Comparison of ENCODE assay signal across 8 cellular contexts in genomic region chr18:3592864-3593263, GRCh38.
DNase-seq lines count a peak whose midpoint lies in the region; ATAC-seq and TF ChIP-seq lines count a peak whose summit lies in the region.

No MANE protein-coding gene starts in this region.

- intact Hi-C loops in cardiac septum (cut with DNase I) (loop anchor here (5.0 kb wide), 1 partner anchor 74 kb away; no protein-coding TSS in a partner anchor), upper lobe of right lung (cut with DNase I) (loop anchor here (10.0 kb wide), 1 partner anchor 72 kb away; no protein-coding TSS in a partner anchor)

- H3K27me3 ChIP-seq in cardiac muscle cell (no peaks in the 10 kb centered on the region), muscle layer of duodenum (ENCODE audit: low read depth, low read length) (no peaks in the 10 kb centered on the region), upper lobe of right lung (no peaks in the 10 kb centered on the region)

- H3K36me3 ChIP-seq in cardiac muscle cell (no peaks in the 10 kb centered on the region), muscle layer of duodenum (ENCODE audit: control insufficient read depth in 1 of 2, insufficient read depth in 2 of 2, low read length in 2 of 2) (peaks cover 0 to 8% of the 10 kb centered on the region in 2 donors), upper lobe of right lung (no peaks in the 10 kb centered on the region)

- TF ChIP-seq CTCF in cardiac muscle cell (IDR thresholded peaks at IDR 0.05; ENCODE audit: low read depth, low read length): no peak
- TF ChIP-seq CTCF in upper lobe of right lung (IDR thresholded peaks at IDR 0.05): no peak
- no peak for TF ChIP-seq CTCF in GM13976 (IDR thresholded peaks at IDR 0.05; ENCODE audit: borderline replicate concordance, control extremely low read depth, extremely low read depth, insufficient read depth, missing control alignments)

- H3K27ac ChIP-seq in cardiac muscle cell: peak overlapping the region; percentile 98
- peak overlapping the region; percentile 98 for H3K27ac ChIP-seq in caudate nucleus (ENCODE audit: low read depth, low read length)
- H3K27ac ChIP-seq in muscle layer of duodenum (ENCODE audit: low read length): peak overlapping the region; percentile 100
- H3K27ac ChIP-seq in upper lobe of right lung: peak overlapping the region; percentile 98

- DNase-seq in cardiac muscle cell (ENCODE audit: low read depth in 1 of 2, low spot score in 1 of 2) (no peak), cardiac septum (ENCODE audit: low spot score) (no peak), caudate nucleus (lab: John Stamatoyannopoulos, UW) (no peak), upper lobe of right lung (no peak), GM13976 (ENCODE audit: low spot score) (no peak)

- in situ Hi-C loops in GM13976 (cut with MboI; ENCODE audit: low sequenced_read_pairs, unreplicated experiment): loop anchor here (10.0 to 25.0 kb wide), 3 partner anchors 138 to 606 kb away; partner anchors contain the start of gene TGIF1

- H3K4me3 ChIP-seq in cardiac muscle cell (no peak overlapping the region), muscle layer of duodenum (ENCODE audit: low read depth in 1 of 2, low read length in 2 of 2) (peak overlapping the region in 1 of 2 donors; percentile 66), upper lobe of right lung (no peak overlapping the region)

- ATAC-seq in upper lobe of right lung (no peak), HG03135 (IDR thresholded peaks at IDR 0.05; ENCODE audit: unreplicated experiment) (no peak), GM21786 (IDR thresholded peaks at IDR 0.05; ENCODE audit: unreplicated experiment) (no peak)

- H3K4me1 ChIP-seq in cardiac muscle cell (ENCODE audit: low read depth): peaks cover 40% of the 10 kb centered on the region
- peaks cover 21 to 23% of the 10 kb centered on the region in 2 donors for H3K4me1 ChIP-seq in muscle layer of duodenum (ENCODE audit: control insufficient read depth in 1 of 2, insufficient read depth in 2 of 2, low read length in 2 of 2)
- H3K4me1 ChIP-seq in upper lobe of right lung: peaks cover 46% of the 10 kb centered on the region

- no peaks in the 10 kb centered on the region for H3K9me3 ChIP-seq in cardiac muscle cell (ENCODE audit: low read depth)
- no peaks in the 10 kb centered on the region for H3K9me3 ChIP-seq in muscle layer of duodenum (ENCODE audit: control insufficient read depth in 1 of 2, low read length in 2 of 2)
- H3K9me3 ChIP-seq in upper lobe of right lung: no peaks in the 10 kb centered on the region
